ENCODE assay signal across 1 cellular context in the genomic region with DNA sequence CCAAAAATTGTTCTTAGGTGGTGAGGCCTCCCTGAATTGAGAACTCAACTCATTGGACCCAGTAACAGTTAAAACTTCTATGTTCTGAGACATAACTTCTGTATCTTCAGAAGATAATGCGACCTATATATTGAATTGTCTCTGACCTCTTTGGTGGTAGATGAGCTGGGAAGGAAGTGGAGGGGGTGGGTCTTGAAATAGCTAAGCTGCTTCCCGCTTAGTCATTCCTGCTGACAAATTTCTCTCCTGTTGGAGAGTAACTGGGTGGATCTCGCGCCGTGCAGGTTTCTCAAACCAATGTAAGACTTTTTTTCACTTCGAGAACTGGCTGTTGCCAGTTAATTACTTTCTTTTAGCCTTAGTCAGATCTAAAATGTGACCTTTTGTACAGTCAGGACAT.
TF ChIP-seq lines count a peak whose summit lies in the region.

No MANE protein-coding gene starts in this region.

TF ChIP-seq in GM12878, 131 proteins besides CTCF, POLR2A, EP300 and RAD21 (continued from another document):
- TF ChIP-seq, protein P1, sequence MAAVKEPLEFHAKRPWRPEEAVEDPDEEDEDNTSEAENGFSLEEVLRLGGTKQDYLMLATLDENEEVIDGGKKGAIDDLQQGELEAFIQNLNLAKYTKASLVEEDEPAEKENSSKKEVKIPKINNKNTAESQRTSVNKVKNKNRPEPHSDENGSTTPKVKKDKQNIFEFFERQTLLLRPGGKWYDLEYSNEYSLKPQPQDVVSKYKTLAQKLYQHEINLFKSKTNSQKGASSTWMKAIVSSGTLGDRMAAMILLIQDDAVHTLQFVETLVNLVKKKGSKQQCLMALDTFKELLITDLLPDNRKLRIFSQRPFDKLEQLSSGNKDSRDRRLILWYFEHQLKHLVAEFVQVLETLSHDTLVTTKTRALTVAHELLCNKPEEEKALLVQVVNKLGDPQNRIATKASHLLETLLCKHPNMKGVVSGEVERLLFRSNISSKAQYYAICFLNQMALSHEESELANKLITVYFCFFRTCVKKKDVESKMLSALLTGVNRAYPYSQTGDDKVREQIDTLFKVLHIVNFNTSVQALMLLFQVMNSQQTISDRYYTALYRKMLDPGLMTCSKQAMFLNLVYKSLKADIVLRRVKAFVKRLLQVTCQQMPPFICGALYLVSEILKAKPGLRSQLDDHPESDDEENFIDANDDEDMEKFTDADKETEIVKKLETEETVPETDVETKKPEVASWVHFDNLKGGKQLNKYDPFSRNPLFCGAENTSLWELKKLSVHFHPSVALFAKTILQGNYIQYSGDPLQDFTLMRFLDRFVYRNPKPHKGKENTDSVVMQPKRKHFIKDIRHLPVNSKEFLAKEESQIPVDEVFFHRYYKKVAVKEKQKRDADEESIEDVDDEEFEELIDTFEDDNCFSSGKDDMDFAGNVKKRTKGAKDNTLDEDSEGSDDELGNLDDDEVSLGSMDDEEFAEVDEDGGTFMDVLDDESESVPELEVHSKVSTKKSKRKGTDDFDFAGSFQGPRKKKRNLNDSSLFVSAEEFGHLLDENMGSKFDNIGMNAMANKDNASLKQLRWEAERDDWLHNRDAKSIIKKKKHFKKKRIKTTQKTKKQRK (IDR thresholded peaks at IDR 0.05; ENCODE audit: low read depth, low read length), result no peak
- no peak for TF ChIP-seq TAF1 (IDR thresholded peaks at IDR 0.05; ENCODE audit: borderline replicate concordance, low read depth, low read length)
- TF ChIP-seq, protein P2, sequence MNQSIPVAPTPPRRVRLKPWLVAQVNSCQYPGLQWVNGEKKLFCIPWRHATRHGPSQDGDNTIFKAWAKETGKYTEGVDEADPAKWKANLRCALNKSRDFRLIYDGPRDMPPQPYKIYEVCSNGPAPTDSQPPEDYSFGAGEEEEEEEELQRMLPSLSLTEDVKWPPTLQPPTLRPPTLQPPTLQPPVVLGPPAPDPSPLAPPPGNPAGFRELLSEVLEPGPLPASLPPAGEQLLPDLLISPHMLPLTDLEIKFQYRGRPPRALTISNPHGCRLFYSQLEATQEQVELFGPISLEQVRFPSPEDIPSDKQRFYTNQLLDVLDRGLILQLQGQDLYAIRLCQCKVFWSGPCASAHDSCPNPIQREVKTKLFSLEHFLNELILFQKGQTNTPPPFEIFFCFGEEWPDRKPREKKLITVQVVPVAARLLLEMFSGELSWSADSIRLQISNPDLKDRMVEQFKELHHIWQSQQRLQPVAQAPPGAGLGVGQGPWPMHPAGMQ (IDR thresholded peaks at IDR 0.05; ENCODE audit: borderline replicate concordance), result no peak
- no peak for TF ChIP-seq EGR1 (IDR thresholded peaks at IDR 0.05; ENCODE audit: borderline replicate concordance in 1 of 2, low read depth in 2 of 2, low read length in 2 of 2)
- no peak for TF ChIP-seq ZNF24 (IDR thresholded peaks at IDR 0.05)
- TF ChIP-seq YBX1 (IDR thresholded peaks at IDR 0.05), result no peak
- TF ChIP-seq ZNF207 (IDR thresholded peaks at IDR 0.05; ENCODE audit: borderline replicate concordance), result no peak
- TF ChIP-seq, protein P3, sequence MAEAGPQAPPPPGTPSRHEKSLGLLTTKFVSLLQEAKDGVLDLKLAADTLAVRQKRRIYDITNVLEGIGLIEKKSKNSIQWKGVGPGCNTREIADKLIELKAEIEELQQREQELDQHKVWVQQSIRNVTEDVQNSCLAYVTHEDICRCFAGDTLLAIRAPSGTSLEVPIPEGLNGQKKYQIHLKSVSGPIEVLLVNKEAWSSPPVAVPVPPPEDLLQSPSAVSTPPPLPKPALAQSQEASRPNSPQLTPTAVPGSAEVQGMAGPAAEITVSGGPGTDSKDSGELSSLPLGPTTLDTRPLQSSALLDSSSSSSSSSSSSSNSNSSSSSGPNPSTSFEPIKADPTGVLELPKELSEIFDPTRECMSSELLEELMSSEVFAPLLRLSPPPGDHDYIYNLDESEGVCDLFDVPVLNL (IDR thresholded peaks at IDR 0.05; ENCODE audit: low read depth, low read length), result no peak
- TF ChIP-seq NFYA (IDR thresholded peaks at IDR 0.05; ENCODE audit: borderline replicate concordance, low read depth, low read length), result no peak
- TF ChIP-seq NR2C2 (IDR thresholded peaks at IDR 0.05; ENCODE audit: borderline replicate concordance, control insufficient read depth, insufficient read length, low read depth), result no peak
- no peak for TF ChIP-seq ZNF622 (IDR thresholded peaks at IDR 0.05)
- TF ChIP-seq FOS (IDR thresholded peaks at IDR 0.05; ENCODE audit: borderline replicate concordance, extremely low read depth, insufficient read length), result no peak
- no peak for TF ChIP-seq MXI1 (IDR thresholded peaks at IDR 0.05; ENCODE audit: low read depth, low read length)
- TF ChIP-seq JUNB (IDR thresholded peaks at IDR 0.05), result 0 out of 2 replicates have a peak, but pooled peaks have one; percentile 33
- TF ChIP-seq RBBP5 (conservative IDR thresholded peaks at IDR 0.05), result no peak
- TF ChIP-seq, protein P4, sequence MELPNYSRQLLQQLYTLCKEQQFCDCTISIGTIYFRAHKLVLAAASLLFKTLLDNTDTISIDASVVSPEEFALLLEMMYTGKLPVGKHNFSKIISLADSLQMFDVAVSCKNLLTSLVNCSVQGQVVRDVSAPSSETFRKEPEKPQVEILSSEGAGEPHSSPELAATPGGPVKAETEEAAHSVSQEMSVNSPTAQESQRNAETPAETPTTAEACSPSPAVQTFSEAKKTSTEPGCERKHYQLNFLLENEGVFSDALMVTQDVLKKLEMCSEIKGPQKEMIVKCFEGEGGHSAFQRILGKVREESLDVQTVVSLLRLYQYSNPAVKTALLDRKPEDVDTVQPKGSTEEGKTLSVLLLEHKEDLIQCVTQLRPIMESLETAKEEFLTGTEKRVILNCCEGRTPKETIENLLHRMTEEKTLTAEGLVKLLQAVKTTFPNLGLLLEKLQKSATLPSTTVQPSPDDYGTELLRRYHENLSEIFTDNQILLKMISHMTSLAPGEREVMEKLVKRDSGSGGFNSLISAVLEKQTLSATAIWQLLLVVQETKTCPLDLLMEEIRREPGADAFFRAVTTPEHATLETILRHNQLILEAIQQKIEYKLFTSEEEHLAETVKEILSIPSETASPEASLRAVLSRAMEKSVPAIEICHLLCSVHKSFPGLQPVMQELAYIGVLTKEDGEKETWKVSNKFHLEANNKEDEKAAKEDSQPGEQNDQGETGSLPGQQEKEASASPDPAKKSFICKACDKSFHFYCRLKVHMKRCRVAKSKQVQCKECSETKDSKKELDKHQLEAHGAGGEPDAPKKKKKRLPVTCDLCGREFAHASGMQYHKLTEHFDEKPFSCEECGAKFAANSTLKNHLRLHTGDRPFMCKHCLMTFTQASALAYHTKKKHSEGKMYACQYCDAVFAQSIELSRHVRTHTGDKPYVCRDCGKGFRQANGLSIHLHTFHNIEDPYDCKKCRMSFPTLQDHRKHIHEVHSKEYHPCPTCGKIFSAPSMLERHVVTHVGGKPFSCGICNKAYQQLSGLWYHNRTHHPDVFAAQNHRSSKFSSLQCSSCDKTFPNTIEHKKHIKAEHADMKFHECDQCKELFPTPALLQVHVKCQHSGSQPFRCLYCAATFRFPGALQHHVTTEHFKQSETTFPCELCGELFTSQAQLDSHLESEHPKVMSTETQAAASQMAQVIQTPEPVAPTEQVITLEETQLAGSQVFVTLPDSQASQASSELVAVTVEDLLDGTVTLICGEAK (IDR thresholded peaks at IDR 0.05; ENCODE audit: borderline replicate concordance), result no peak
- TF ChIP-seq ASH2L (IDR thresholded peaks at IDR 0.05; ENCODE audit: borderline replicate concordance, low read depth), result no peak
- no peak for TF ChIP-seq CHD2 (IDR thresholded peaks at IDR 0.05; ENCODE audit: borderline replicate concordance, low read depth, low read length)
- TF ChIP-seq, protein P5, sequence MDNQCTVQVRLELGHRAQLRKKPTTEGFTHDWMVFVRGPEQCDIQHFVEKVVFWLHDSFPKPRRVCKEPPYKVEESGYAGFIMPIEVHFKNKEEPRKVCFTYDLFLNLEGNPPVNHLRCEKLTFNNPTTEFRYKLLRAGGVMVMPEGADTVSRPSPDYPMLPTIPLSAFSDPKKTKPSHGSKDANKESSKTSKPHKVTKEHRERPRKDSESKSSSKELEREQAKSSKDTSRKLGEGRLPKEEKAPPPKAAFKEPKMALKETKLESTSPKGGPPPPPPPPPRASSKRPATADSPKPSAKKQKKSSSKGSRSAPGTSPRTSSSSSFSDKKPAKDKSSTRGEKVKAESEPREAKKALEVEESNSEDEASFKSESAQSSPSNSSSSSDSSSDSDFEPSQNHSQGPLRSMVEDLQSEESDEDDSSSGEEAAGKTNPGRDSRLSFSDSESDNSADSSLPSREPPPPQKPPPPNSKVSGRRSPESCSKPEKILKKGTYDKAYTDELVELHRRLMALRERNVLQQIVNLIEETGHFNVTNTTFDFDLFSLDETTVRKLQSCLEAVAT (IDR thresholded peaks at IDR 0.05), result no peak
